Comparison of ENCODE assay signal across 8 cellular contexts in genomic region chr5:14250094-14250777, GRCh38.
DNase-seq lines count a peak whose midpoint lies in the region; ATAC-seq and TF ChIP-seq lines count a peak whose summit lies in the region.

No MANE protein-coding gene starts in this region.

- no peak overlapping the region for H3K27ac Mint-ChIP-seq in activated CD4-positive, alpha-beta T cell treated with anti-CD3 and anti-CD28 coated beads, Interleukin-2, amount 10 ng/mL, durations not matched to agents 7 days and 5 days

- DNase-seq in AG20443 (ENCODE audit: low spot score), result peak; percentile 84
- DNase-seq in NOMO-1 (lab: John Stamatoyannopoulos, UW; ENCODE audit: unreplicated experiment in 2 of 2), result peak; percentile 64 to 80
- DNase-seq in fibroblast of gingiva (ENCODE audit: low read depth), result peak; percentile 38
- no peak for DNase-seq in RKO (ENCODE audit: low spot score)
- DNase-seq in 8988T, result no peak
- no peak for DNase-seq in activated CD4-positive, alpha-beta T cell treated with anti-CD3 and anti-CD28 coated beads, Interleukin-2, amount 10 ng/mL, durations not matched to agents 7 days and 5 days

- no peaks in the 10 kb centered on the region for H3K36me3 Mint-ChIP-seq in activated CD4-positive, alpha-beta T cell treated with anti-CD3 and anti-CD28 coated beads, Interleukin-2, amount 10 ng/mL, durations not matched to agents 7 days and 5 days (ENCODE audit: low read depth)

- peaks cover 5% of the 10 kb centered on the region for H3K27me3 ChIP-seq in neutrophil

- no peak overlapping the region for H3K4me3 ChIP-seq in neutrophil (ENCODE audit: low read depth in 1 of 2, low read length in 1 of 2)

- H3K27me3 Mint-ChIP-seq in activated CD4-positive, alpha-beta T cell treated with anti-CD3 and anti-CD28 coated beads, Interleukin-2, amount 10 ng/mL, durations not matched to agents 7 days and 5 days, result no peaks in the 10 kb centered on the region

- H3K4me3 Mint-ChIP-seq in activated CD4-positive, alpha-beta T cell treated with anti-CD3 and anti-CD28 coated beads, Interleukin-2, amount 10 ng/mL, durations not matched to agents 7 days and 5 days, result no peak overlapping the region

- H3K9me3 ChIP-seq in neutrophil, result no peaks in the 10 kb centered on the region

- ATAC-seq in HG03066 (IDR thresholded peaks at IDR 0.05; ENCODE audit: low read depth, unreplicated experiment), result peak; percentile 6

- TF ChIP-seq CTCF in neutrophil (IDR thresholded peaks at IDR 0.05), result no peak

- H3K4me1 Mint-ChIP-seq in activated CD4-positive, alpha-beta T cell treated with anti-CD3 and anti-CD28 coated beads, Interleukin-2, amount 10 ng/mL, durations not matched to agents 7 days and 5 days, result no peaks in the 10 kb centered on the region

- H3K36me3 ChIP-seq in neutrophil, result no peaks in the 10 kb centered on the region

- H3K27ac ChIP-seq in neutrophil, result peak overlapping the region; percentile 52

- H3K4me1 ChIP-seq in neutrophil (ENCODE audit: control insufficient read depth in 1 of 2, insufficient read depth in 1 of 2, low read depth in 1 of 2, low read length in 1 of 2), result peaks cover 16 to 17% of the 10 kb centered on the region in 2 experiments

- POLR2A ChIA-PET in activated CD4-positive, alpha-beta T cell treated with anti-CD3 and anti-CD28 coated beads, Interleukin-2, amount 10 ng/mL, durations not matched to agents 7 days and 5 days (lab: Charles Lee), result no interaction called here

- H3K9me3 Mint-ChIP-seq in activated CD4-positive, alpha-beta T cell treated with anti-CD3 and anti-CD28 coated beads, Interleukin-2, amount 10 ng/mL, durations not matched to agents 7 days and 5 days, result peaks cover 3% of the 10 kb centered on the region

- CTCF ChIA-PET in activated CD4-positive, alpha-beta T cell treated with anti-CD3 and anti-CD28 coated beads, Interleukin-2, amount 10 ng/mL, durations not matched to agents 7 days and 5 days (lab: Charles Lee), result no interaction called here

Comparison
In these comparisons a context has a peak if more than half of its experiments do, and no peak if none do; other contexts are left out.
1. DNase-seq: peak in AG20443 (single experiment), NOMO-1 (2 of 2) and fibroblast of gingiva (single experiment); none in RKO (single experiment), 8988T (single experiment) and activated CD4-positive, alpha-beta T cell treated with anti-CD3 and anti-CD28 coated beads, Interleukin-2, amount 10 ng/mL, durations not matched to agents 7 days and 5 days (single experiment).